In the genomic region with DNA sequence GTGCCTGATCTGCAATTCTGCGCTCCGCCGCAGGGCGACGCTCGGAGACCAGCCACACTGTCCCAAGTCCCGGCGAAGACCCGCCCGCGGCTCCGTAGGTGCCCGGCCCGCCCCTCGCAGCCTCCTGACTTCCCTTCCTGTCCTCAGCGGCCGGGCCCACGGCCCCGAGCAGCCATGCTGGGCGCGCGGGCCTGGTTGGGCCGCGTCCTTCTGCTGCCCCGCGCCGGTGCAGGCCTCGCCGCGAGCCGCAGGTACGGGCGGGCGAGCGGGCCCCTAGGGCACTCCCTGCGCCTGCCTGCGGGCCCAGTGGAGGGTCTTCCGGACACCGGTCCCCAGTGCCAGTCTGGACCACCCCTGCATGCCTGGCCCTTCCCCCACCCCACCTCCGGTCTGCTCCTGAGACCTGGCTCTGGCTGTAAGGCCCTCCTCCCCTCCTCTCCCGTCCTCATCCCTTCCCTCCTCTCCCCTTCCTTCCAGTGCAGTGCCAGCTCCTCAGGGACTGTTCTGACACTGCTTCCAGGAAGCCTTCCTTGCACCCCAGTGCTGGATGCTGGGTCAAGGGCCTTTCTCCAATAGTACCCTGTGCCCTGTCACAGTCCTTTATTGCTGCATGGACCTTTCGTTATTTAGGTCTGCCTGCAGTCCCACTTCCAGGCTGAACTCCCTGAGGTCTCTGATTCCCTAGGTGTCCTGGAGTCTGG, we compare ENCODE assay signal across 1 cellular context.
A peak's percentile ranks its signal among the peaks of the same experiment; 100 is the strongest.
TF ChIP-seq lines count a peak whose summit lies in the region.

A gene (plus strand): TSS at position 140 of the 701 bp plus-strand sequence. CDS start 35 bp downstream, at position 175.

TF ChIP-seq in HepG2, 621 proteins besides CTCF, POLR2A, EP300 and RAD21 (continued from another document and continues in another):
- TF ChIP-seq ZZZ3 (CRISPR knock-in tag; IDR thresholded peaks at IDR 0.05; ENCODE audit: borderline replicate concordance) (peak; percentile 51; the same call in 1 of the 2 replicates), ZSCAN22 (CRISPR knock-in tag; IDR thresholded peaks at IDR 0.05) (no peak), CCDC6 (CRISPR knock-in tag; IDR thresholded peaks at IDR 0.05) (peak; percentile 48; the same call in 1 of the 2 replicates), ZNF230 (CRISPR knock-in tag; IDR thresholded peaks at IDR 0.05) (peak; percentile 61; the same call in 1 of the 2 replicates), SIN3B (IDR thresholded peaks at IDR 0.05; ENCODE audit: low read length) (no peak), ZNF773 (CRISPR knock-in tag; IDR thresholded peaks at IDR 0.05; ENCODE audit: borderline replicate concordance) (peak; percentile 95; the same call in 1 of the 2 replicates), SKI (IDR thresholded peaks at IDR 0.05; ENCODE audit: partially characterized antibody) (peak; percentile 66), ZFP36L2 (CRISPR knock-in tag; IDR thresholded peaks at IDR 0.05) (peak; percentile 45; the same call in 1 of the 2 replicates), ZNF569 (CRISPR knock-in tag; IDR thresholded peaks at IDR 0.05; ENCODE audit: borderline replicate concordance) (no peak), POLR2G (IDR thresholded peaks at IDR 0.05; ENCODE audit: low read depth, low read length) (peak; percentile 96), ZNF614 (CRISPR knock-in tag; IDR thresholded peaks at IDR 0.05; ENCODE audit: borderline replicate concordance) (peak; percentile 56; the same call in 1 of the 2 replicates), SOX5 (CRISPR knock-in tag; IDR thresholded peaks at IDR 0.05; ENCODE audit: borderline replicate concordance) (peak; percentile 51; the same call in 1 of the 2 replicates), ZNF12 (CRISPR knock-in tag; IDR thresholded peaks at IDR 0.05) (0 out of 2 replicates have a peak, but pooled peaks have one; percentile 20), JUN (CRISPR knock-in tag; IDR thresholded peaks at IDR 0.05) (no peak), RBAK (CRISPR knock-in tag; IDR thresholded peaks at IDR 0.05) (no peak), EHMT2 (IDR thresholded peaks at IDR 0.05; ENCODE audit: borderline replicate concordance, low read depth, low read length) (no peak), MAZ (IDR thresholded peaks at IDR 0.05; ENCODE audit: borderline replicate concordance, low read depth, low read length) (peak; percentile 54; the same call in 1 of the 2 replicates), MAZ (CRISPR knock-in tag; IDR thresholded peaks at IDR 0.05; ENCODE audit: low read depth) (peak; percentile 89), ZFP62 (CRISPR knock-in tag; IDR thresholded peaks at IDR 0.05) (no peak), RBFOX2 (IDR thresholded peaks at IDR 0.05; ENCODE audit: low read depth, low read length) (peak; percentile 96), AGO2 (optimal IDR thresholded peaks at IDR 0.05; ENCODE audit: low read depth, low read length) (no peak), ZBTB8A (CRISPR knock-in tag; IDR thresholded peaks at IDR 0.05; ENCODE audit: borderline replicate concordance, low read depth) (no peak; the same call in 1 of the 2 replicates), ZNF615 (CRISPR knock-in tag; IDR thresholded peaks at IDR 0.05; ENCODE audit: borderline replicate concordance) (no peak), ZNF572 (CRISPR knock-in tag; IDR thresholded peaks at IDR 0.05) (no peak; the same call in 1 of the 2 replicates), ARNTL (CRISPR knock-in tag; IDR thresholded peaks at IDR 0.05) (peak; percentile 68), SMYD3 (CRISPR knock-in tag; IDR thresholded peaks at IDR 0.05) (no peak), DPF2 (CRISPR knock-in tag; IDR thresholded peaks at IDR 0.05; ENCODE audit: borderline replicate concordance, low read depth) (no peak), NR2C2 (CRISPR knock-in tag; IDR thresholded peaks at IDR 0.05; ENCODE audit: borderline replicate concordance) (peak; percentile 68), CCAR2 (optimal IDR thresholded peaks at IDR 0.05; ENCODE audit: low read depth, low read length) (no peak), HIVEP1 (CRISPR knock-in tag; IDR thresholded peaks at IDR 0.05) (no peak)
- TF ChIP-seq, protein P1, sequence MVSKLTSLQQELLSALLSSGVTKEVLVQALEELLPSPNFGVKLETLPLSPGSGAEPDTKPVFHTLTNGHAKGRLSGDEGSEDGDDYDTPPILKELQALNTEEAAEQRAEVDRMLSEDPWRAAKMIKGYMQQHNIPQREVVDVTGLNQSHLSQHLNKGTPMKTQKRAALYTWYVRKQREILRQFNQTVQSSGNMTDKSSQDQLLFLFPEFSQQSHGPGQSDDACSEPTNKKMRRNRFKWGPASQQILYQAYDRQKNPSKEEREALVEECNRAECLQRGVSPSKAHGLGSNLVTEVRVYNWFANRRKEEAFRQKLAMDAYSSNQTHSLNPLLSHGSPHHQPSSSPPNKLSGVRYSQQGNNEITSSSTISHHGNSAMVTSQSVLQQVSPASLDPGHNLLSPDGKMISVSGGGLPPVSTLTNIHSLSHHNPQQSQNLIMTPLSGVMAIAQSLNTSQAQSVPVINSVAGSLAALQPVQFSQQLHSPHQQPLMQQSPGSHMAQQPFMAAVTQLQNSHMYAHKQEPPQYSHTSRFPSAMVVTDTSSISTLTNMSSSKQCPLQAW (CRISPR knock-in tag; IDR thresholded peaks at IDR 0.05): no peak
- TF ChIP-seq, protein P2, sequence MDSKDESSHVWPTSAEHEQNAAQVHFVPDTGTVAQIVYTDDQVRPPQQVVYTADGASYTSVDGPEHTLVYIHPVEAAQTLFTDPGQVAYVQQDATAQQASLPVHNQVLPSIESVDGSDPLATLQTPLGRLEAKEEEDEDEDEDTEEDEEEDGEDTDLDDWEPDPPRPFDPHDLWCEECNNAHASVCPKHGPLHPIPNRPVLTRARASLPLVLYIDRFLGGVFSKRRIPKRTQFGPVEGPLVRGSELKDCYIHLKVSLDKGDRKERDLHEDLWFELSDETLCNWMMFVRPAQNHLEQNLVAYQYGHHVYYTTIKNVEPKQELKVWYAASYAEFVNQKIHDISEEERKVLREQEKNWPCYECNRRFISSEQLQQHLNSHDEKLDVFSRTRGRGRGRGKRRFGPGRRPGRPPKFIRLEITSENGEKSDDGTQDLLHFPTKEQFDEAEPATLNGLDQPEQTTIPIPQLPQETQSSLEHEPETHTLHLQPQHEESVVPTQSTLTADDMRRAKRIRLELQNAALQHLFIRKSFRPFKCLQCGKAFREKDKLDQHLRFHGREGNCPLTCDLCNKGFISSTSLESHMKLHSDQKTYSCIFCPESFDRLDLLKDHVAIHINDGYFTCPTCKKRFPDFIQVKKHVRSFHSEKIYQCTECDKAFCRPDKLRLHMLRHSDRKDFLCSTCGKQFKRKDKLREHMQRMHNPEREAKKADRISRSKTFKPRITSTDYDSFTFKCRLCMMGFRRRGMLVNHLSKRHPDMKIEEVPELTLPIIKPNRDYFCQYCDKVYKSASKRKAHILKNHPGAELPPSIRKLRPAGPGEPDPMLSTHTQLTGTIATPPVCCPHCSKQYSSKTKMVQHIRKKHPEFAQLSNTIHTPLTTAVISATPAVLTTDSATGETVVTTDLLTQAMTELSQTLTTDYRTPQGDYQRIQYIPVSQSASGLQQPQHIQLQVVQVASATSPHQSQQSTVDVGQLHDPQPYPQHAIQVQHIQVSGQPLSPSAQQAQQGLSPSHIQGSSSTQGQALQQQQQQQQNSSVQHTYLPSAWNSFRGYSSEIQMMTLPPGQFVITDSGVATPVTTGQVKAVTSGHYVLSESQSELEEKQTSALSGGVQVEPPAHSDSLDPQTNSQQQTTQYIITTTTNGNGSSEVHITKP (CRISPR knock-in tag; IDR thresholded peaks at IDR 0.05; ENCODE audit: low read depth): peak; percentile 56; the same call in 1 of the 2 replicates
- TF ChIP-seq, protein P3, sequence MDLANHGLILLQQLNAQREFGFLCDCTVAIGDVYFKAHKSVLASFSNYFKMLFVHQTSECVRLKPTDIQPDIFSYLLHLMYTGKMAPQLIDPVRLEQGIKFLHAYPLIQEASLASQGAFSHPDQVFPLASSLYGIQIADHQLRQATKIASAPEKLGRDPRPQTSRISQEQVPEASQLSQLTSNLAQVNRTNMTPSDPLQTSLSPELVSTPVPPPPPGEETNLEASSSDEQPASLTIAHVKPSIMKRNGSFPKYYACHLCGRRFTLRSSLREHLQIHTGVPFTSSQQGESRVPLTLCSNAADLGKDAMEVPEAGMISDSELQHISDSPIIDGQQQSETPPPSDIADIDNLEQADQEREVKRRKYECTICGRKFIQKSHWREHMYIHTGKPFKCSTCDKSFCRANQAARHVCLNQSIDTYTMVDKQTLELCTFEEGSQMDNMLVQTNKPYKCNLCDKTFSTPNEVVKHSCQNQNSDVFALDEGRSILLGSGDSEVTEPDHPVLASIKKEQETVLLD (CRISPR knock-in tag; IDR thresholded peaks at IDR 0.05; ENCODE audit: low read depth): no peak
- TF ChIP-seq, protein P4, sequence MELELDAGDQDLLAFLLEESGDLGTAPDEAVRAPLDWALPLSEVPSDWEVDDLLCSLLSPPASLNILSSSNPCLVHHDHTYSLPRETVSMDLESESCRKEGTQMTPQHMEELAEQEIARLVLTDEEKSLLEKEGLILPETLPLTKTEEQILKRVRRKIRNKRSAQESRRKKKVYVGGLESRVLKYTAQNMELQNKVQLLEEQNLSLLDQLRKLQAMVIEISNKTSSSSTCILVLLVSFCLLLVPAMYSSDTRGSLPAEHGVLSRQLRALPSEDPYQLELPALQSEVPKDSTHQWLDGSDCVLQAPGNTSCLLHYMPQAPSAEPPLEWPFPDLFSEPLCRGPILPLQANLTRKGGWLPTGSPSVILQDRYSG (CRISPR knock-in tag; IDR thresholded peaks at IDR 0.05): peak; percentile 92
- TF ChIP-seq, protein P5, sequence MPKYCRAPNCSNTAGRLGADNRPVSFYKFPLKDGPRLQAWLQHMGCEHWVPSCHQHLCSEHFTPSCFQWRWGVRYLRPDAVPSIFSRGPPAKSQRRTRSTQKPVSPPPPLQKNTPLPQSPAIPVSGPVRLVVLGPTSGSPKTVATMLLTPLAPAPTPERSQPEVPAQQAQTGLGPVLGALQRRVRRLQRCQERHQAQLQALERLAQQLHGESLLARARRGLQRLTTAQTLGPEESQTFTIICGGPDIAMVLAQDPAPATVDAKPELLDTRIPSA (CRISPR knock-in tag; IDR thresholded peaks at IDR 0.05; ENCODE audit: borderline replicate concordance): no peak
- TF ChIP-seq, protein P6, sequence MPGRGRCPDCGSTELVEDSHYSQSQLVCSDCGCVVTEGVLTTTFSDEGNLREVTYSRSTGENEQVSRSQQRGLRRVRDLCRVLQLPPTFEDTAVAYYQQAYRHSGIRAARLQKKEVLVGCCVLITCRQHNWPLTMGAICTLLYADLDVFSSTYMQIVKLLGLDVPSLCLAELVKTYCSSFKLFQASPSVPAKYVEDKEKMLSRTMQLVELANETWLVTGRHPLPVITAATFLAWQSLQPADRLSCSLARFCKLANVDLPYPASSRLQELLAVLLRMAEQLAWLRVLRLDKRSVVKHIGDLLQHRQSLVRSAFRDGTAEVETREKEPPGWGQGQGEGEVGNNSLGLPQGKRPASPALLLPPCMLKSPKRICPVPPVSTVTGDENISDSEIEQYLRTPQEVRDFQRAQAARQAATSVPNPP (CRISPR knock-in tag; IDR thresholded peaks at IDR 0.05): no peak
- TF ChIP-seq, protein P7, sequence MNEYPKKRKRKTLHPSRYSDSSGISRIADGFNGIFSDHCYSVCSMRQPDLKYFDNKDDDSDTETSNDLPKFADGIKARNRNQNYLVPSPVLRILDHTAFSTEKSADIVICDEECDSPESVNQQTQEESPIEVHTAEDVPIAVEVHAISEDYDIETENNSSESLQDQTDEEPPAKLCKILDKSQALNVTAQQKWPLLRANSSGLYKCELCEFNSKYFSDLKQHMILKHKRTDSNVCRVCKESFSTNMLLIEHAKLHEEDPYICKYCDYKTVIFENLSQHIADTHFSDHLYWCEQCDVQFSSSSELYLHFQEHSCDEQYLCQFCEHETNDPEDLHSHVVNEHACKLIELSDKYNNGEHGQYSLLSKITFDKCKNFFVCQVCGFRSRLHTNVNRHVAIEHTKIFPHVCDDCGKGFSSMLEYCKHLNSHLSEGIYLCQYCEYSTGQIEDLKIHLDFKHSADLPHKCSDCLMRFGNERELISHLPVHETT (CRISPR knock-in tag; conservative IDR thresholded peaks at IDR 0.05): no peak
- TF ChIP-seq, protein P8, sequence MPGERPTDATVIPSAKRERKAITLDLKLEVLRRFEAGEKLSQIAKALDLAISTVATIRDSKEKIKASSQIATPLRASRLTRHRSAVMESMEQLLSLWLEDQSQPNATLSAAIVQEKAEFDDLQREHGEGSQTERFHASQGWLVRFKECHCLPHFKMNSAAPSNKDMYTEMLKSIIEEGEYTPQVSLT (CRISPR knock-in tag; IDR thresholded peaks at IDR 0.05; ENCODE audit: borderline replicate concordance, low read depth): no peak
- TF ChIP-seq, protein P9, sequence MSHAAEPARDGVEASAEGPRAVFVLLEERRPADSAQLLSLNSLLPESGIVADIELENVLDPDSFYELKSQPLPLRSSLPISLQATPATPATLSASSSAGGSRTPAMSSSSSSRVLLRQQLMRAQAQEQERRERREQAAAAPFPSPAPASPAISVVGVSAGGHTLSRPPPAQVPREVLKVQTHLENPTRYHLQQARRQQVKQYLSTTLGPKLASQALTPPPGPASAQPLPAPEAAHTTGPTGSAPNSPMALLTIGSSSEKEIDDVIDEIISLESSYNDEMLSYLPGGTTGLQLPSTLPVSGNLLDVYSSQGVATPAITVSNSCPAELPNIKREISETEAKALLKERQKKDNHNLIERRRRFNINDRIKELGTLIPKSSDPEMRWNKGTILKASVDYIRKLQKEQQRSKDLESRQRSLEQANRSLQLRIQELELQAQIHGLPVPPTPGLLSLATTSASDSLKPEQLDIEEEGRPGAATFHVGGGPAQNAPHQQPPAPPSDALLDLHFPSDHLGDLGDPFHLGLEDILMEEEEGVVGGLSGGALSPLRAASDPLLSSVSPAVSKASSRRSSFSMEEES (CRISPR knock-in tag; IDR thresholded peaks at IDR 0.05): peak; percentile 80
- TF ChIP-seq, protein P10, sequence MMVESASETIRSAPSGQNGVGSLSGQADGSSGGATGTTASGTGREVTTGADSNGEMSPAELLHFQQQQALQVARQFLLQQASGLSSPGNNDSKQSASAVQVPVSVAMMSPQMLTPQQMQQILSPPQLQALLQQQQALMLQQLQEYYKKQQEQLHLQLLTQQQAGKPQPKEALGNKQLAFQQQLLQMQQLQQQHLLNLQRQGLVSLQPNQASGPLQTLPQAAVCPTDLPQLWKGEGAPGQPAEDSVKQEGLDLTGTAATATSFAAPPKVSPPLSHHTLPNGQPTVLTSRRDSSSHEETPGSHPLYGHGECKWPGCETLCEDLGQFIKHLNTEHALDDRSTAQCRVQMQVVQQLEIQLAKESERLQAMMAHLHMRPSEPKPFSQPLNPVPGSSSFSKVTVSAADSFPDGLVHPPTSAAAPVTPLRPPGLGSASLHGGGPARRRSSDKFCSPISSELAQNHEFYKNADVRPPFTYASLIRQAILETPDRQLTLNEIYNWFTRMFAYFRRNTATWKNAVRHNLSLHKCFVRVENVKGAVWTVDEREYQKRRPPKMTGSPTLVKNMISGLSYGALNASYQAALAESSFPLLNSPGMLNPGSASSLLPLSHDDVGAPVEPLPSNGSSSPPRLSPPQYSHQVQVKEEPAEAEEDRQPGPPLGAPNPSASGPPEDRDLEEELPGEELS (CRISPR knock-in tag; IDR thresholded peaks at IDR 0.05): peak; percentile 63; the same call in 1 of the 2 replicates
